14 cellular contexts compared by ENCODE assay signal in genomic region chr4:19400820-19401219, GRCh38.
DNase-seq lines count a peak whose midpoint lies in the region; ATAC-seq and TF ChIP-seq lines count a peak whose summit lies in the region.
"Had no signal": no experiment of that assay in that cellular context is flagged by ENCODE, and none has a peak within 500 bp of the region (broad histone marks: within the 10 kb centered on the region; RNA-seq: fewer than 3 reads in every experiment).

No MANE protein-coding gene starts in this region.

- ATAC-seq in GM18868 (IDR thresholded peaks at IDR 0.05; ENCODE audit: unreplicated experiment) (no peak), left ventricle myocardium superior (no peak)

- DNase-seq in EH (ENCODE audit: low read depth) (peak; percentile 11), HT1080 (ENCODE audit: low read depth) (peak; percentile 10), hippocampal formation (lab: John Stamatoyannopoulos, UW) (no peak), left ventricle myocardium superior (no peak)
- DNase-seq: CD4-positive, alpha-beta T cell; CD8-positive, alpha-beta memory T cell; DMS 273 treated with DMSO at 0.1 percent for 48 hours; DMS79; GF-D8; GM23248; H7; HCEC 1CT had no signal

- intact Hi-C loops in left ventricle myocardium superior (cut with micrococcal nuclease) = no loop called here

TF ChIP-seq in PFSK-1, 5 proteins besides CTCF, POLR2A, EP300 and RAD21:
- TF ChIP-seq POLR2AphosphoS5 (IDR thresholded peaks at IDR 0.05; ENCODE audit: low read depth, low read length) (no peak), REST (IDR thresholded peaks at IDR 0.05; ENCODE audit: insufficient read depth in 1 of 2, low read depth in 2 of 2, low read length in 2 of 2) (peak; percentile 46 to 81; a peak in 2 of 4 replicates)

Comparison
In these comparisons a context has a peak if more than half of its experiments do, and no peak if none do; other contexts are left out.
1. DNase-seq: peak in EH (single experiment) and HT1080 (single experiment); none in hippocampal formation (0 of 2) and left ventricle myocardium superior (single experiment).